In genomic region chr10:117375360-117376147, GRCh38 we compare ENCODE assay signal across 8 cellular contexts. TPM values are rescaled to one million over a fixed set of nuclear protein-coding genes. Genes with fewer than 3 reads are reported as not detected.
DNase-seq lines count a peak whose midpoint lies in the region; ATAC-seq, FAIRE-seq and TF ChIP-seq lines count a peak whose summit lies in the region.

Gene PDZD8, minus strand, starts transcription at chr10:117375440. Its CDS starts 213 bp downstream, at chr10:117375227.

- peak; percentile 34 for TF ChIP-seq CTCF in HepG2 (CRISPR knock-in tag; IDR thresholded peaks at IDR 0.05)

- H4K20me1 ChIP-seq in HepG2 (ENCODE audit: insufficient read depth, low read length): peaks cover 31% of the 10 kb centered on the region

- DNase-seq in C1 segment of cervical spinal cord (lab: John Stamatoyannopoulos, UW) (peak; percentile 63 to 96 (median 88)), NCI-H82 (lab: John Stamatoyannopoulos, UW) (peak; percentile 92), dermis blood vessel endothelial cell (peak; percentile 96), HepG2 (ENCODE audit: low spot score) (peak; percentile 77)
- peak; percentile 88 to 91 for DNase-seq in activated CD4-positive, alpha-beta T cell treated with anti-CD3 and anti-CD28 coated beads, Interleukin-2, amount 50 U/mL, for 48 hours
- peak; percentile 95 for DNase-seq in stimulated activated CD4-positive, alpha-beta T cell treated with anti-CD3 and anti-CD28 coated beads, Interleukin-4, amount 100 ng/mL, for 1 hour

- peaks cover 46% of the 10 kb centered on the region for H3K79me2 ChIP-seq in HepG2 (ENCODE audit: insufficient read depth, low read length)

- in situ Hi-C loops in HepG2 (cut with HindIII; ENCODE audit: extremely low pct_ligation_motif_present, low pct_unique_long_range_greater_than_20kb): no loop called here

- no peak for FAIRE-seq in HepG2 (lab: Jason Lieb, UNC)

- POLR2A ChIA-PET in HepG2 (lab: Yijun Ruan, JAX): no interaction called here

- H3K4me1 ChIP-seq in HepG2 (ENCODE audit: insufficient read depth, low read length): peaks cover 31% of the 10 kb centered on the region

- H3K4me3 ChIP-seq in HepG2 (replicated peaks in 1 of 3; ENCODE audit: insufficient read depth in 1 of 3, low read depth in 2 of 3, low read length in 3 of 3): peak within 1 kb of the TSS; percentile 65 to 94 (median 90)

- peak within 1 kb of the TSS; percentile 74 for H3K27ac ChIP-seq in HepG2 (ENCODE audit: extremely low read length, insufficient read depth, low read length)

- intact Hi-C loops in HepG2 (cut with micrococcal nuclease; ENCODE audit: unreplicated experiment): no loop called here

- no peaks in the 10 kb centered on the region for H3K36me3 ChIP-seq in HepG2 (replicated peaks in 1 of 2; ENCODE audit: control insufficient read depth in 1 of 2, insufficient read depth in 2 of 2, low read length in 2 of 2)

- peak within 1 kb of the TSS; percentile 94 for H3K4me2 ChIP-seq in HepG2 (ENCODE audit: low read depth, low read length)

- TF ChIP-seq RAD21 in HepG2 (CRISPR knock-in tag; IDR thresholded peaks at IDR 0.05): no peak

- peaks cover 0 to 3% of the 10 kb centered on the region in 2 experiments; a peak in 1 of 5 replicates for H3K27me3 ChIP-seq in HepG2 (ENCODE audit: control insufficient read depth in 1 of 2, insufficient read depth in 2 of 2, low read length in 2 of 2)

- BruUV-seq in HepG2 (replicated peaks; lab: Mats Ljungman, UMichigan): no TSS peak

- no peak within 1 kb of the TSS for H2AFZ ChIP-seq in HepG2 (ENCODE audit: low read length)

- WGBS in HepG2 (ENCODE audit: low lambda C conversion rate): 1% methylated on average over 18 of the region's 103 CpGs

- H3K9me3 ChIP-seq in HepG2 (ENCODE audit: low read length): no peaks in the 10 kb centered on the region

- ATAC-seq in GM19351 (IDR thresholded peaks at IDR 0.05; ENCODE audit: unreplicated experiment) (peak; percentile 79), HG03520 (IDR thresholded peaks at IDR 0.05; ENCODE audit: unreplicated experiment) (peak; percentile 82), HepG2 (peak; percentile 87)

- peak; percentile 20 to 63; a peak in 3 of 4 replicates for TF ChIP-seq POLR2A in HepG2 (IDR thresholded peaks at IDR 0.05; ENCODE audit: insufficient read depth in 1 of 2, low read depth in 2 of 2, low read length in 2 of 2)

- H3K9ac ChIP-seq in HepG2 (ENCODE audit: insufficient read depth, low read depth, low read length): peak within 1 kb of the TSS; percentile 88

- TF ChIP-seq EP300 in HepG2 (IDR thresholded peaks at IDR 0.05; ENCODE audit: low read depth in 2 of 2, low read length in 2 of 2): peak in 1 of 2 experiments; percentile 8; a peak in 1 of 4 replicates
- TF ChIP-seq EP300 in HepG2 (CRISPR knock-in tag; IDR thresholded peaks at IDR 0.05; ENCODE audit: borderline replicate concordance): no peak

- CTCF ChIA-PET in HepG2 (lab: Yijun Ruan, JAX; ENCODE audit: low intra/inter-chr PET ratio, low total read pairs): no interaction called here

TF ChIP-seq in HepG2, 621 proteins besides CTCF, POLR2A, EP300 and RAD21 (continues in another document):
- peak; percentile 79 for TF ChIP-seq MYPOP (CRISPR knock-in tag; IDR thresholded peaks at IDR 0.05)
- TF ChIP-seq ZNF761 (CRISPR knock-in tag; conservative IDR thresholded peaks at IDR 0.05): no peak; the same call in 1 of the 2 replicates
- TF ChIP-seq PREB (CRISPR knock-in tag; IDR thresholded peaks at IDR 0.05): no peak
- no peak for TF ChIP-seq ATM (IDR thresholded peaks at IDR 0.05; ENCODE audit: borderline replicate concordance)
- TF ChIP-seq TFAP4 (IDR thresholded peaks at IDR 0.05; ENCODE audit: borderline replicate concordance, low read depth): peak; percentile 16; the same call in 1 of the 2 replicates
- TF ChIP-seq GMEB1 (CRISPR knock-in tag; IDR thresholded peaks at IDR 0.05; ENCODE audit: borderline replicate concordance): peak; percentile 97
- no peak for TF ChIP-seq JUNB (CRISPR knock-in tag; IDR thresholded peaks at IDR 0.05; ENCODE audit: borderline replicate concordance)
- no peak; the same call in 1 of the 2 replicates for TF ChIP-seq ZNF780A (CRISPR knock-in tag; IDR thresholded peaks at IDR 0.05)
- peak; percentile 36; the same call in 1 of the 2 replicates for TF ChIP-seq FOXK1 (CRISPR knock-in tag; IDR thresholded peaks at IDR 0.05; ENCODE audit: borderline replicate concordance, low read depth)
- TF ChIP-seq CBX2 (IDR thresholded peaks at IDR 0.05; ENCODE audit: low read depth, low read length): no peak
- TF ChIP-seq CBX2 (CRISPR knock-in tag; IDR thresholded peaks at IDR 0.05; ENCODE audit: low read depth): no peak
- no peak for TF ChIP-seq ZNF562 (CRISPR knock-in tag; IDR thresholded peaks at IDR 0.05; ENCODE audit: borderline replicate concordance)

RNA-seq across cellular contexts. Expression of gene PDZD8, which starts in this region (rescaled TPM):
- 16.0 and 24.4 TPM in 2 replicates for total RNA-seq in dermis blood vessel endothelial cell
- total RNA-seq in HepG2 (2016; rRNA removed; fragmentation: Illumina TruSeq; extraction: Trizol): 32.0 and 34.2 TPM in 2 replicates
- total RNA-seq in HepG2 (2016; cell fraction: cytosol; rRNA removed; fragmentation: Illumina TruSeq; extraction: Trizol; ENCODE audit: low read depth): 1.8 and 3.3 TPM in 2 replicates
- total RNA-seq in HepG2 (2016; cell fraction: insoluble cytoplasmic fraction; rRNA removed; fragmentation: Illumina TruSeq; extraction: Trizol): 30.1 and 30.9 TPM in 2 replicates
- total RNA-seq in HepG2 (2016; cell fraction: membrane; rRNA removed; fragmentation: Illumina TruSeq; extraction: Trizol): 22.1 and 23.4 TPM in 2 replicates
- 34.9 and 35.6 TPM in 2 replicates for total RNA-seq in HepG2 (2016; cell fraction: nucleus; rRNA removed; fragmentation: Illumina TruSeq; extraction: Trizol)
- polyA plus RNA-seq in HepG2 (2011; rRNA removed): 8.2 and 11.2 TPM in 2 replicates
- polyA plus RNA-seq in HepG2 (2011; cell fraction: cytosol; rRNA removed): 5.4 and 9.0 TPM in 2 replicates
- polyA plus RNA-seq in HepG2 (2011; cell fraction: nucleus; rRNA removed): 4.6 and 5.6 TPM in 2 replicates
- polyA plus RNA-seq in HepG2 (2012): 13.9 and 14.8 TPM in 2 replicates
- 1.5 and 2.0 TPM in 2 replicates for polyA plus RNA-seq in HepG2 (2016; cell fraction: cytosol; fragmentation: Illumina TruSeq; extraction: Trizol; ENCODE audit: low read depth)
- polyA plus RNA-seq in HepG2 (2016; cell fraction: insoluble cytoplasmic fraction; fragmentation: Illumina TruSeq; extraction: Trizol; ENCODE audit: low read depth): 20.4 and 20.5 TPM in 2 replicates
- polyA plus RNA-seq in HepG2 (2016; cell fraction: membrane; fragmentation: Illumina TruSeq; extraction: Trizol; ENCODE audit: low read depth): 9.6 and 10.4 TPM in 2 replicates
- 17.1 and 18.4 TPM in 2 replicates for polyA plus RNA-seq in HepG2 (2016; cell fraction: nucleus; fragmentation: Illumina TruSeq; extraction: Trizol; ENCODE audit: insufficient read depth, low read depth)
- 21.5 and 39.5 TPM in 2 replicates for polyA minus RNA-seq in HepG2 (2011; rRNA and poly(A)+ RNA removed; ENCODE audit: low replicate concordance)
- 38.4 and 49.5 TPM in 2 replicates for polyA minus RNA-seq in HepG2 (2011; cell fraction: cytosol; rRNA and poly(A)+ RNA removed)
- polyA minus RNA-seq in HepG2 (2011; cell fraction: nucleus; rRNA and poly(A)+ RNA removed): 38.2 and 59.4 TPM in 2 replicates

Comparison
In these comparisons a context has a peak if more than half of its experiments do, and no peak if none do; other contexts are left out.
1. Peak in every context shown above with its lines: DNase-seq, ATAC-seq, H3K4me3 ChIP-seq and H3K27ac ChIP-seq.